In genomic region chr9:108750656-108751175, GRCh38 we compare ENCODE assay signal across 1 cellular context.
A peak's percentile ranks its signal among the peaks of the same experiment; 100 is the strongest.
TF ChIP-seq lines count a peak whose summit lies in the region.

No MANE protein-coding gene starts in this region.

TF ChIP-seq in HEK293, 187 proteins besides CTCF, POLR2A, EP300 and RAD21 (continued from another document):
- TF ChIP-seq INSM2 (tag by site-specific recombination; IDR thresholded peaks at IDR 0.05) (0 out of 2 replicates have a peak, but pooled peaks have one; percentile 21), ZNF146 (tag by site-specific recombination; IDR thresholded peaks at IDR 0.05) (no peak), FEZF1 (tag by site-specific recombination; IDR thresholded peaks at IDR 0.05) (no peak), ZNF791 (tag by site-specific recombination; IDR thresholded peaks at IDR 0.05) (no peak), KLF9 (tag by site-specific recombination; IDR thresholded peaks at IDR 0.05; ENCODE audit: low read depth) (no peak)
